In the genomic region with DNA sequence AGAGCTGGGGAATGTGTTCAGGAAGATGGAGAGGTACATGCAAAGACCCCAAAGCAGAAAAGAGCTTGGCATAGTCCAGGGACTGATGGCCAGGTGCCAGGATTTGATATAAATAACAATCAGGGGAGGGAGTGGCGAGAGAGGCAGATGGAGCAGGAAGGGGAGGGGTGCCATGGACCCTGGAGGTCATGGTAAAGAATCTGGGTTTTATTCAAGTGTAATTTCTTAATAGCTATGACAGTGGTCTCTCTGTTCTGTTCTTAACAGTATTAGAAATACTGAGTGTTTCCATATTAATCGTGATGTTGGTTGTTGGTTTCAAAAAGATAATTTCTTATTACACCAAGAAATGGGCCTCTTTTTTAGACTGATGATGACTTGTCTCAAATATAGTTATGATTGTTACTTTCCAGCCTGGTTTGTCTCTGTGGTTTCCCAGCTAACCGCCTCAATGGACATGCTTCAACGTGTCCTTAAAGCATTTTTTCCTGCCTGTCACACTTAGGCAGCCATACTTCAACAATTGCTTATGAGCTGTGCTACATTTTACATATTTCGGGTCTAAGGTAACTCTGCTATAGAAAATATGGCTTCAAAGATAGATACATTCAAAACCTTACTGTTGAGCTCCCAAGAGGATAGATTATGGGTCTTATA, we compare ENCODE assay signal across 11 cellular contexts. TPM values are rescaled to one million over a fixed set of nuclear protein-coding genes. Genes with fewer than 3 reads are reported as not detected.
A peak's percentile ranks its signal among the peaks of the same experiment; 100 is the strongest.
DNase-seq lines count a peak whose midpoint lies in the region; TF ChIP-seq lines count a peak whose summit lies in the region.
"Had no signal": no experiment of that assay in that cellular context is flagged by ENCODE, and none has a peak within 500 bp of the region (broad histone marks: within the 10 kb centered on the region; RNA-seq: fewer than 3 reads in every experiment).

No MANE protein-coding gene starts in this region.

- no peak overlapping the region for H4K91ac ChIP-seq in H9 (ENCODE audit: insufficient read length, low read depth, low read length)

- no peak overlapping the region for H3K23ac ChIP-seq in H9 (ENCODE audit: insufficient read length, low read depth, low read length)

- H3K36me3 Mint-ChIP-seq in H9 (ENCODE audit: insufficient read depth in 1 of 3, low read depth in 3 of 3), result peaks cover 2 to 27% (median 15%) of the 10 kb centered on the region in 3 experiments; a peak in 6 of 7 replicates
- no peaks in the 10 kb centered on the region for H3K36me3 Mint-ChIP-seq in activated CD4-positive, alpha-beta memory T cell treated with anti-CD3 and anti-CD28 coated beads, Interleukin-2, amount 10 ng/mL, durations not matched to agents 7 days and 5 days (ENCODE audit: low read depth)
- peaks cover 41% of the 10 kb centered on the region for H3K36me3 Mint-ChIP-seq in nephron progenitor cell (ENCODE audit: low read depth)
- H3K36me3 Mint-ChIP-seq: T-cell had no signal

- no peak overlapping the region for H2BK120ac ChIP-seq in H9 (ENCODE audit: low read depth, low read length, poor library complexity, severe bottlenecking)

- no peak overlapping the region for H4K8ac ChIP-seq in H9 (replicated peaks; ENCODE audit: insufficient read length, low read depth, low read length)

- no peaks in the 10 kb centered on the region for H3K4me1 ChIP-seq in H9 (ENCODE audit: insufficient read depth, low read length)

- H2BK12ac ChIP-seq in H9 (ENCODE audit: insufficient read length, low read depth, low read length), result no peak overlapping the region

- H3K56ac ChIP-seq in H9 (ENCODE audit: insufficient read length, low read depth, low read length), result no peak overlapping the region

- no peak overlapping the region for H3T11ph ChIP-seq in H9 (ENCODE audit: low read length)

- H3K27ac Mint-ChIP-seq in H9, result peak overlapping the region in 2 of 3 experiments; percentile 14 to 83; a peak in 4 of 7 replicates
- peak overlapping the region; percentile 54 for H3K27ac Mint-ChIP-seq in activated CD4-positive, alpha-beta memory T cell treated with anti-CD3 and anti-CD28 coated beads, Interleukin-2, amount 10 ng/mL, durations not matched to agents 7 days and 5 days
- peak overlapping the region; percentile 92 for H3K27ac Mint-ChIP-seq in nephron progenitor cell
- H3K27ac Mint-ChIP-seq: T-cell had no signal

- H4K20me1 ChIP-seq in H9 (ENCODE audit: control insufficient read depth, insufficient read depth, insufficient read length), result no peaks in the 10 kb centered on the region

- H3K9me3 Mint-ChIP-seq in H9 (no peaks in the 10 kb centered on the region), nephron progenitor cell (peaks cover 6% of the 10 kb centered on the region)
- no peaks in the 10 kb centered on the region for H3K9me3 Mint-ChIP-seq in activated CD4-positive, alpha-beta memory T cell treated with anti-CD3 and anti-CD28 coated beads, Interleukin-2, amount 10 ng/mL, durations not matched to agents 7 days and 5 days
- H3K9me3 Mint-ChIP-seq: T-cell had no signal

- no peak overlapping the region for H3K27ac ChIP-seq in H9 (ENCODE audit: insufficient read length, low read depth, low read length)

- no peak overlapping the region for H2BK15ac ChIP-seq in H9 (ENCODE audit: low read depth, low read length)

- DNase-seq in GM12865 (ENCODE audit: low read depth) (peak; percentile 75), H9 (no peak), nephron progenitor cell (no peak), AG08396 (ENCODE audit: low spot score) (no peak), A172 (ENCODE audit: low spot score) (no peak), GOT3 (lab: John Stamatoyannopoulos, UW) (no peak)
- DNase-seq in activated CD4-positive, alpha-beta memory T cell treated with anti-CD3 and anti-CD28 coated beads, Interleukin-2, amount 10 ng/mL, durations not matched to agents 7 days and 5 days, result no peak
- DNase-seq: amygdala; effector CD8-positive, alpha-beta T cell; head of caudate nucleus; T-cell had no signal

- H3K14ac ChIP-seq in H9 (ENCODE audit: insufficient read depth, low read length), result no peak overlapping the region

- no peaks in the 10 kb centered on the region for H3K27me3 ChIP-seq in H9 (ENCODE audit: insufficient read depth, low read length)

- no peak overlapping the region for H2AFZ ChIP-seq in H9 (ENCODE audit: low read length)

- TF ChIP-seq CTCF in GM12865 (IDR thresholded peaks at IDR 0.05; ENCODE audit: insufficient read depth, low read depth, low read length, missing control alignments) (no peak), H9 (conservative IDR thresholded peaks at IDR 0.05) (no peak), nephron progenitor cell (IDR thresholded peaks at IDR 0.05) (no peak)

- H3K4me1 Mint-ChIP-seq in H9 (peaks cover 10 to 17% of the 10 kb centered on the region in 2 experiments), nephron progenitor cell (no peaks in the 10 kb centered on the region)
- peaks cover 15% of the 10 kb centered on the region for H3K4me1 Mint-ChIP-seq in activated CD4-positive, alpha-beta memory T cell treated with anti-CD3 and anti-CD28 coated beads, Interleukin-2, amount 10 ng/mL, durations not matched to agents 7 days and 5 days
- H3K4me1 Mint-ChIP-seq: T-cell had no signal

- no peak overlapping the region for H2BK20ac ChIP-seq in H9 (ENCODE audit: low read depth, low read length, poor library complexity, severe bottlenecking)

- H3K4ac ChIP-seq in H9 (ENCODE audit: low read depth, low read length), result no peak overlapping the region

- H3K18ac ChIP-seq in H9 (ENCODE audit: insufficient read length, low read depth, low read length), result no peak overlapping the region

- H2AK5ac ChIP-seq in H9 (ENCODE audit: insufficient read length, low read length), result no peak overlapping the region

- H4K5ac ChIP-seq in H9 (ENCODE audit: insufficient read length, low read depth, low read length), result no peak overlapping the region

- CTCF ChIA-PET in activated CD4-positive, alpha-beta memory T cell treated with anti-CD3 and anti-CD28 coated beads, Interleukin-2, amount 10 ng/mL, durations not matched to agents 7 days and 5 days (lab: Charles Lee), result no interaction called here

- no peak overlapping the region for H3K9ac ChIP-seq in H9 (ENCODE audit: extremely low read depth, insufficient read length, low read length)

- H2BK5ac ChIP-seq in H9 (ENCODE audit: insufficient read length, low read length), result no peak overlapping the region

- no CpG with 5 or more reads among the region's 5 CpGs for WGBS in H9 (ENCODE audit: extremely low coverage, insufficient read length, low lambda C conversion rate)

- POLR2A ChIA-PET in activated CD4-positive, alpha-beta memory T cell treated with anti-CD3 and anti-CD28 coated beads, Interleukin-2, amount 10 ng/mL, durations not matched to agents 7 days and 5 days (lab: Charles Lee), result no interaction called here

- no peaks in the 10 kb centered on the region for H3K9me3 ChIP-seq in H9 (ENCODE audit: control insufficient read depth, low read depth, low read length)

- H3K27me3 Mint-ChIP-seq in H9 (ENCODE audit: low read depth) (no peaks in the 10 kb centered on the region), nephron progenitor cell (ENCODE audit: low read depth, poor library complexity) (no peaks in the 10 kb centered on the region)
- no peaks in the 10 kb centered on the region for H3K27me3 Mint-ChIP-seq in activated CD4-positive, alpha-beta memory T cell treated with anti-CD3 and anti-CD28 coated beads, Interleukin-2, amount 10 ng/mL, durations not matched to agents 7 days and 5 days

- H3K4me2 ChIP-seq in H9 (ENCODE audit: insufficient read depth, insufficient read length, low read length), result no peak overlapping the region

- no peak overlapping the region for H3K4me3 ChIP-seq in GM12865 (ENCODE audit: low read depth, low read length)

- H3K79me1 ChIP-seq in H9 (ENCODE audit: insufficient read depth, low read depth, low read length, poor library complexity, severe bottlenecking), result peaks cover 5% of the 10 kb centered on the region

- H3K4me3 Mint-ChIP-seq in H9, result no peak overlapping the region
- H3K4me3 Mint-ChIP-seq in activated CD4-positive, alpha-beta memory T cell treated with anti-CD3 and anti-CD28 coated beads, Interleukin-2, amount 10 ng/mL, durations not matched to agents 7 days and 5 days, result no peak overlapping the region
- H3K4me3 Mint-ChIP-seq in nephron progenitor cell, result no peak overlapping the region
- H3K4me3 Mint-ChIP-seq: T-cell had no signal

- H3K23me2 ChIP-seq in H9 (ENCODE audit: insufficient read length, low read depth, low read length, poor library complexity, severe bottlenecking), result no peaks in the 10 kb centered on the region

- H3K79me2 ChIP-seq in H9 (ENCODE audit: insufficient read depth, low read length), result peaks cover 1% of the 10 kb centered on the region; the same call in 1 of the 2 replicates

RNA-seq across cellular contexts. Expression of gene MYH10, which starts 49.4 kb away (rescaled TPM):
- 251 and 256 TPM in 2 replicates for total RNA-seq in H9 (2021)
- total RNA-seq in activated CD4-positive, alpha-beta memory T cell treated with anti-CD3 and anti-CD28 coated beads, Interleukin-2, amount 10 ng/mL, durations not matched to agents 7 days and 5 days, result 10 to 100 TPM; 10.2 to 11.2 TPM
- total RNA-seq in A172 (2014; rRNA removed; shearing (Covaris generic)), result 47.1 and 72.1 TPM in 2 replicates
